1 cellular context compared by ENCODE assay signal in the genomic region with DNA sequence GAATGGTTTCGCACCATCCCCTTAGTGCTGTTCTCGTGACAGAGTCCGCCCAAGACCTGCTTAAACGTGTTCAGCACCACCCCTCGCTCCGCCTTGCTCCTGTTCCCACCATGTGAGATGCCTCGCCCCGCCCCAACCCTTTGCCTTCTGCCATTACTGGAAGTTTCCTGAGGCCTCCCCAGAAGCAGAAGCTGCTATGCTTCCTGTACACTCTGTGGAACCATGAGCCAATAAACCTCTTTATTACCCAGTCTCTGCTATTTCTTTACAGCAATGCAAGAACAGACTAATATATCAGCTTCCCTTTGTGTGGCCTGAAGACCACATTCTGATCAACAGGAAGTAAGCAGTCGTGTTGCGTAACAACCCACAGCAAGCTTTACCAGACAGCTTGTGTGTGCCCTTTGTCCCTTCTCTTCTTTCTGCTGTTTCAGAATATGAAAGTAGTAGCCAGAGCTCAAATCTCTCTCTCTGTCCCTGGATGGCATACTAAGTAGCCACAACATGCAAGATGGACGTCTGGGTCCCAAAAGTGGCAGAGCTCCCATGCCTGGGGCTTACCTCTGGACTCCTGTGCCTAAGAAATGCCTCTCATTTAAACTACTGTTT.
TF ChIP-seq lines count a peak whose summit lies in the region.

No MANE protein-coding gene starts in this region.

TF ChIP-seq in K562, 482 proteins besides CTCF, POLR2A, EP300 and RAD21 (continues in another document):
- TF ChIP-seq FOXK1 (CRISPR knock-in tag; IDR thresholded peaks at IDR 0.05; ENCODE audit: borderline replicate concordance): 0 out of 2 replicates have a peak, but pooled peaks have one; percentile 7
- peak; percentile 43 for TF ChIP-seq SMAD4 (CRISPR knock-in tag; conservative IDR thresholded peaks at IDR 0.05)
- TF ChIP-seq RBM25 (IDR thresholded peaks at IDR 0.05; ENCODE audit: low read depth, low read length, severe bottlenecking): no peak
- TF ChIP-seq ETV1 (tag; conservative IDR thresholded peaks at IDR 0.05; ENCODE audit: low read depth): peak; percentile 80
- peak; percentile 79 for TF ChIP-seq GABPA (tag; conservative IDR thresholded peaks at IDR 0.05; ENCODE audit: low read depth)
- no peak for TF ChIP-seq THRAP3 (IDR thresholded peaks at IDR 0.05; ENCODE audit: borderline replicate concordance)
- peak; percentile 67; the same call in 1 of the 2 replicates for TF ChIP-seq BRD4 (IDR thresholded peaks at IDR 0.05)
- TF ChIP-seq RFX7 (CRISPR knock-in tag; IDR thresholded peaks at IDR 0.05): no peak
- TF ChIP-seq CEBPB (tag; IDR thresholded peaks at IDR 0.05): peak; percentile 100
- TF ChIP-seq, protein P1, sequence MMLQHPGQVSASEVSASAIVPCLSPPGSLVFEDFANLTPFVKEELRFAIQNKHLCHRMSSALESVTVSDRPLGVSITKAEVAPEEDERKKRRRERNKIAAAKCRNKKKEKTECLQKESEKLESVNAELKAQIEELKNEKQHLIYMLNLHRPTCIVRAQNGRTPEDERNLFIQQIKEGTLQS (IDR thresholded peaks at IDR 0.05): peak; percentile 64
- TF ChIP-seq, protein P1 (CRISPR knock-in tag; conservative IDR thresholded peaks at IDR 0.05): no peak
- TF ChIP-seq RFX1 (IDR thresholded peaks at IDR 0.05): no peak
- peak; percentile 94 for TF ChIP-seq ZNF766 (CRISPR knock-in tag; conservative IDR thresholded peaks at IDR 0.05)
- peak; percentile 36; the same call in 1 of the 2 replicates for TF ChIP-seq SOX6 (IDR thresholded peaks at IDR 0.05)
- no peak for TF ChIP-seq MCM2 (IDR thresholded peaks at IDR 0.05; ENCODE audit: low read depth)
- TF ChIP-seq, protein P2, sequence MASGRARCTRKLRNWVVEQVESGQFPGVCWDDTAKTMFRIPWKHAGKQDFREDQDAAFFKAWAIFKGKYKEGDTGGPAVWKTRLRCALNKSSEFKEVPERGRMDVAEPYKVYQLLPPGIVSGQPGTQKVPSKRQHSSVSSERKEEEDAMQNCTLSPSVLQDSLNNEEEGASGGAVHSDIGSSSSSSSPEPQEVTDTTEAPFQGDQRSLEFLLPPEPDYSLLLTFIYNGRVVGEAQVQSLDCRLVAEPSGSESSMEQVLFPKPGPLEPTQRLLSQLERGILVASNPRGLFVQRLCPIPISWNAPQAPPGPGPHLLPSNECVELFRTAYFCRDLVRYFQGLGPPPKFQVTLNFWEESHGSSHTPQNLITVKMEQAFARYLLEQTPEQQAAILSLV (tag; IDR thresholded peaks at IDR 0.05): peak; percentile 90
- no peak for TF ChIP-seq EWSR1 (IDR thresholded peaks at IDR 0.05; ENCODE audit: borderline replicate concordance, low read depth, partially characterized antibody)
- no peak for TF ChIP-seq NCOA6 (IDR thresholded peaks at IDR 0.05)
- TF ChIP-seq ZNF507 (tag; conservative IDR thresholded peaks at IDR 0.05): no peak
- TF ChIP-seq ZNF263 (CRISPR knock-in tag; IDR thresholded peaks at IDR 0.05; ENCODE audit: borderline replicate concordance): no peak
- TF ChIP-seq, protein P3, sequence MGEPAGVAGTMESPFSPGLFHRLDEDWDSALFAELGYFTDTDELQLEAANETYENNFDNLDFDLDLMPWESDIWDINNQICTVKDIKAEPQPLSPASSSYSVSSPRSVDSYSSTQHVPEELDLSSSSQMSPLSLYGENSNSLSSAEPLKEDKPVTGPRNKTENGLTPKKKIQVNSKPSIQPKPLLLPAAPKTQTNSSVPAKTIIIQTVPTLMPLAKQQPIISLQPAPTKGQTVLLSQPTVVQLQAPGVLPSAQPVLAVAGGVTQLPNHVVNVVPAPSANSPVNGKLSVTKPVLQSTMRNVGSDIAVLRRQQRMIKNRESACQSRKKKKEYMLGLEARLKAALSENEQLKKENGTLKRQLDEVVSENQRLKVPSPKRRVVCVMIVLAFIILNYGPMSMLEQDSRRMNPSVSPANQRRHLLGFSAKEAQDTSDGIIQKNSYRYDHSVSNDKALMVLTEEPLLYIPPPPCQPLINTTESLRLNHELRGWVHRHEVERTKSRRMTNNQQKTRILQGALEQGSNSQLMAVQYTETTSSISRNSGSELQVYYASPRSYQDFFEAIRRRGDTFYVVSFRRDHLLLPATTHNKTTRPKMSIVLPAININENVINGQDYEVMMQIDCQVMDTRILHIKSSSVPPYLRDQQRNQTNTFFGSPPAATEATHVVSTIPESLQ (CRISPR knock-in tag; IDR thresholded peaks at IDR 0.05): no peak
- no peak for TF ChIP-seq POLR2B (IDR thresholded peaks at IDR 0.05; ENCODE audit: low read depth, partially characterized antibody)
- 0 out of 4 replicates have a peak, but pooled peaks of 1 of the 2 experiments have one; percentile 8 for TF ChIP-seq TBL1XR1 (IDR thresholded peaks at IDR 0.05; ENCODE audit: low read length in 2 of 2)
- TF ChIP-seq PCBP1 (IDR thresholded peaks at IDR 0.05; ENCODE audit: low read depth, low read length, poor library complexity, severe bottlenecking): no peak
- TF ChIP-seq E2F3 (CRISPR knock-in tag; IDR thresholded peaks at IDR 0.05): 0 out of 2 replicates have a peak, but pooled peaks have one; percentile 32
- TF ChIP-seq, protein P4, sequence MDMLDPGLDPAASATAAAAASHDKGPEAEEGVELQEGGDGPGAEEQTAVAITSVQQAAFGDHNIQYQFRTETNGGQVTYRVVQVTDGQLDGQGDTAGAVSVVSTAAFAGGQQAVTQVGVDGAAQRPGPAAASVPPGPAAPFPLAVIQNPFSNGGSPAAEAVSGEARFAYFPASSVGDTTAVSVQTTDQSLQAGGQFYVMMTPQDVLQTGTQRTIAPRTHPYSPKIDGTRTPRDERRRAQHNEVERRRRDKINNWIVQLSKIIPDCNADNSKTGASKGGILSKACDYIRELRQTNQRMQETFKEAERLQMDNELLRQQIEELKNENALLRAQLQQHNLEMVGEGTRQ (CRISPR knock-in tag; IDR thresholded peaks at IDR 0.05): no peak
- TF ChIP-seq, protein P5, sequence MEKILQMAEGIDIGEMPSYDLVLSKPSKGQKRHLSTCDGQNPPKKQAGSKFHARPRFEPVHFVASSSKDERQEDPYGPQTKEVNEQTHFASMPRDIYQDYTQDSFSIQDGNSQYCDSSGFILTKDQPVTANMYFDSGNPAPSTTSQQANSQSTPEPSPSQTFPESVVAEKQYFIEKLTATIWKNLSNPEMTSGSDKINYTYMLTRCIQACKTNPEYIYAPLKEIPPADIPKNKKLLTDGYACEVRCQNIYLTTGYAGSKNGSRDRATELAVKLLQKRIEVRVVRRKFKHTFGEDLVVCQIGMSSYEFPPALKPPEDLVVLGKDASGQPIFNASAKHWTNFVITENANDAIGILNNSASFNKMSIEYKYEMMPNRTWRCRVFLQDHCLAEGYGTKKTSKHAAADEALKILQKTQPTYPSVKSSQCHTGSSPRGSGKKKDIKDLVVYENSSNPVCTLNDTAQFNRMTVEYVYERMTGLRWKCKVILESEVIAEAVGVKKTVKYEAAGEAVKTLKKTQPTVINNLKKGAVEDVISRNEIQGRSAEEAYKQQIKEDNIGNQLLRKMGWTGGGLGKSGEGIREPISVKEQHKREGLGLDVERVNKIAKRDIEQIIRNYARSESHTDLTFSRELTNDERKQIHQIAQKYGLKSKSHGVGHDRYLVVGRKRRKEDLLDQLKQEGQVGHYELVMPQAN (IDR thresholded peaks at IDR 0.05; ENCODE audit: borderline replicate concordance): no peak
- no peak for TF ChIP-seq ZNF347 (CRISPR knock-in tag; IDR thresholded peaks at IDR 0.05; ENCODE audit: low read depth)
- peak; percentile 72 to 79 for TF ChIP-seq TRIM24 (IDR thresholded peaks at IDR 0.05)
- no peak for TF ChIP-seq ZNF79 (CRISPR knock-in tag; IDR thresholded peaks at IDR 0.05; ENCODE audit: low read depth)
- no peak for TF ChIP-seq SMARCA5 (IDR thresholded peaks at IDR 0.05)
- TF ChIP-seq, protein P6, sequence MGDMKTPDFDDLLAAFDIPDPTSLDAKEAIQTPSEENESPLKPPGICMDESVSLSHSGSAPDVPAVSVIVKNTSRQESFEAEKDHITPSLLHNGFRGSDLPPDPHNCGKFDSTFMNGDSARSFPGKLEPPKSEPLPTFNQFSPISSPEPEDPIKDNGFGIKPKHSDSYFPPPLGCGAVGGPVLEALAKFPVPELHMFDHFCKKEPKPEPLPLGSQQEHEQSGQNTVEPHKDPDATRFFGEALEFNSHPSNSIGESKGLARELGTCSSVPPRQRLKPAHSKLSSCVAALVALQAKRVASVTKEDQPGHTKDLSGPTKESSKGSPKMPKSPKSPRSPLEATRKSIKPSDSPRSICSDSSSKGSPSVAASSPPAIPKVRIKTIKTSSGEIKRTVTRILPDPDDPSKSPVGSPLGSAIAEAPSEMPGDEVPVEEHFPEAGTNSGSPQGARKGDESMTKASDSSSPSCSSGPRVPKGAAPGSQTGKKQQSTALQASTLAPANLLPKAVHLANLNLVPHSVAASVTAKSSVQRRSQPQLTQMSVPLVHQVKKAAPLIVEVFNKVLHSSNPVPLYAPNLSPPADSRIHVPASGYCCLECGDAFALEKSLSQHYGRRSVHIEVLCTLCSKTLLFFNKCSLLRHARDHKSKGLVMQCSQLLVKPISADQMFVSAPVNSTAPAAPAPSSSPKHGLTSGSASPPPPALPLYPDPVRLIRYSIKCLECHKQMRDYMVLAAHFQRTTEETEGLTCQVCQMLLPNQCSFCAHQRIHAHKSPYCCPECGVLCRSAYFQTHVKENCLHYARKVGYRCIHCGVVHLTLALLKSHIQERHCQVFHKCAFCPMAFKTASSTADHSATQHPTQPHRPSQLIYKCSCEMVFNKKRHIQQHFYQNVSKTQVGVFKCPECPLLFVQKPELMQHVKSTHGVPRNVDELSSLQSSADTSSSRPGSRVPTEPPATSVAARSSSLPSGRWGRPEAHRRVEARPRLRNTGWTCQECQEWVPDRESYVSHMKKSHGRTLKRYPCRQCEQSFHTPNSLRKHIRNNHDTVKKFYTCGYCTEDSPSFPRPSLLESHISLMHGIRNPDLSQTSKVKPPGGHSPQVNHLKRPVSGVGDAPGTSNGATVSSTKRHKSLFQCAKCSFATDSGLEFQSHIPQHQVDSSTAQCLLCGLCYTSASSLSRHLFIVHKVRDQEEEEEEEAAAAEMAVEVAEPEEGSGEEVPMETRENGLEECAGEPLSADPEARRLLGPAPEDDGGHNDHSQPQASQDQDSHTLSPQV (IDR thresholded peaks at IDR 0.05): peak; percentile 27; the same call in 1 of the 2 replicates
- TF ChIP-seq, protein P7, sequence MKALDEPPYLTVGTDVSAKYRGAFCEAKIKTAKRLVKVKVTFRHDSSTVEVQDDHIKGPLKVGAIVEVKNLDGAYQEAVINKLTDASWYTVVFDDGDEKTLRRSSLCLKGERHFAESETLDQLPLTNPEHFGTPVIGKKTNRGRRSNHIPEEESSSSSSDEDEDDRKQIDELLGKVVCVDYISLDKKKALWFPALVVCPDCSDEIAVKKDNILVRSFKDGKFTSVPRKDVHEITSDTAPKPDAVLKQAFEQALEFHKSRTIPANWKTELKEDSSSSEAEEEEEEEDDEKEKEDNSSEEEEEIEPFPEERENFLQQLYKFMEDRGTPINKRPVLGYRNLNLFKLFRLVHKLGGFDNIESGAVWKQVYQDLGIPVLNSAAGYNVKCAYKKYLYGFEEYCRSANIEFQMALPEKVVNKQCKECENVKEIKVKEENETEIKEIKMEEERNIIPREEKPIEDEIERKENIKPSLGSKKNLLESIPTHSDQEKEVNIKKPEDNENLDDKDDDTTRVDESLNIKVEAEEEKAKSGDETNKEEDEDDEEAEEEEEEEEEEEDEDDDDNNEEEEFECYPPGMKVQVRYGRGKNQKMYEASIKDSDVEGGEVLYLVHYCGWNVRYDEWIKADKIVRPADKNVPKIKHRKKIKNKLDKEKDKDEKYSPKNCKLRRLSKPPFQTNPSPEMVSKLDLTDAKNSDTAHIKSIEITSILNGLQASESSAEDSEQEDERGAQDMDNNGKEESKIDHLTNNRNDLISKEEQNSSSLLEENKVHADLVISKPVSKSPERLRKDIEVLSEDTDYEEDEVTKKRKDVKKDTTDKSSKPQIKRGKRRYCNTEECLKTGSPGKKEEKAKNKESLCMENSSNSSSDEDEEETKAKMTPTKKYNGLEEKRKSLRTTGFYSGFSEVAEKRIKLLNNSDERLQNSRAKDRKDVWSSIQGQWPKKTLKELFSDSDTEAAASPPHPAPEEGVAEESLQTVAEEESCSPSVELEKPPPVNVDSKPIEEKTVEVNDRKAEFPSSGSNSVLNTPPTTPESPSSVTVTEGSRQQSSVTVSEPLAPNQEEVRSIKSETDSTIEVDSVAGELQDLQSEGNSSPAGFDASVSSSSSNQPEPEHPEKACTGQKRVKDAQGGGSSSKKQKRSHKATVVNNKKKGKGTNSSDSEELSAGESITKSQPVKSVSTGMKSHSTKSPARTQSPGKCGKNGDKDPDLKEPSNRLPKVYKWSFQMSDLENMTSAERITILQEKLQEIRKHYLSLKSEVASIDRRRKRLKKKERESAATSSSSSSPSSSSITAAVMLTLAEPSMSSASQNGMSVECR (CRISPR knock-in tag; IDR thresholded peaks at IDR 0.05): 0 out of 2 replicates have a peak, but pooled peaks have one; percentile 22
- no peak for TF ChIP-seq TCF3 (CRISPR knock-in tag; IDR thresholded peaks at IDR 0.05)
- TF ChIP-seq POU5F1 (IDR thresholded peaks at IDR 0.05; ENCODE audit: borderline replicate concordance, low read depth, low read length, partially characterized antibody): no peak
- TF ChIP-seq ZNF384 (IDR thresholded peaks at IDR 0.05; ENCODE audit: low read depth, low read length): no peak
- TF ChIP-seq ZNF184 (CRISPR knock-in tag; IDR thresholded peaks at IDR 0.05): no peak
- no peak for TF ChIP-seq ZNF699 (CRISPR knock-in tag; IDR thresholded peaks at IDR 0.05; ENCODE audit: insufficient replicate concordance)
- TF ChIP-seq JUND (IDR thresholded peaks at IDR 0.05; ENCODE audit: borderline replicate concordance, low read depth, low read length): peak; percentile 25; the same call in 1 of the 2 replicates
- TF ChIP-seq JUND (tag; IDR thresholded peaks at IDR 0.05; ENCODE audit: borderline replicate concordance, low read depth, low read length): no peak
- TF ChIP-seq ATF7 (IDR thresholded peaks at IDR 0.05): peak; percentile 13; the same call in 1 of the 2 replicates
- TF ChIP-seq BRF1 (IDR thresholded peaks at IDR 0.05; ENCODE audit: borderline replicate concordance, extremely low read depth, insufficient read length): no peak
- TF ChIP-seq, protein P8, sequence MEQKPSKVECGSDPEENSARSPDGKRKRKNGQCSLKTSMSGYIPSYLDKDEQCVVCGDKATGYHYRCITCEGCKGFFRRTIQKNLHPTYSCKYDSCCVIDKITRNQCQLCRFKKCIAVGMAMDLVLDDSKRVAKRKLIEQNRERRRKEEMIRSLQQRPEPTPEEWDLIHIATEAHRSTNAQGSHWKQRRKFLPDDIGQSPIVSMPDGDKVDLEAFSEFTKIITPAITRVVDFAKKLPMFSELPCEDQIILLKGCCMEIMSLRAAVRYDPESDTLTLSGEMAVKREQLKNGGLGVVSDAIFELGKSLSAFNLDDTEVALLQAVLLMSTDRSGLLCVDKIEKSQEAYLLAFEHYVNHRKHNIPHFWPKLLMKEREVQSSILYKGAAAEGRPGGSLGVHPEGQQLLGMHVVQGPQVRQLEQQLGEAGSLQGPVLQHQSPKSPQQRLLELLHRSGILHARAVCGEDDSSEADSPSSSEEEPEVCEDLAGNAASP (IDR thresholded peaks at IDR 0.05): no peak
- peak; percentile 43; the same call in 1 of the 2 replicates for TF ChIP-seq GABPB1 (CRISPR knock-in tag; IDR thresholded peaks at IDR 0.05)
